1 cellular context compared by ENCODE assay signal in the genomic region with DNA sequence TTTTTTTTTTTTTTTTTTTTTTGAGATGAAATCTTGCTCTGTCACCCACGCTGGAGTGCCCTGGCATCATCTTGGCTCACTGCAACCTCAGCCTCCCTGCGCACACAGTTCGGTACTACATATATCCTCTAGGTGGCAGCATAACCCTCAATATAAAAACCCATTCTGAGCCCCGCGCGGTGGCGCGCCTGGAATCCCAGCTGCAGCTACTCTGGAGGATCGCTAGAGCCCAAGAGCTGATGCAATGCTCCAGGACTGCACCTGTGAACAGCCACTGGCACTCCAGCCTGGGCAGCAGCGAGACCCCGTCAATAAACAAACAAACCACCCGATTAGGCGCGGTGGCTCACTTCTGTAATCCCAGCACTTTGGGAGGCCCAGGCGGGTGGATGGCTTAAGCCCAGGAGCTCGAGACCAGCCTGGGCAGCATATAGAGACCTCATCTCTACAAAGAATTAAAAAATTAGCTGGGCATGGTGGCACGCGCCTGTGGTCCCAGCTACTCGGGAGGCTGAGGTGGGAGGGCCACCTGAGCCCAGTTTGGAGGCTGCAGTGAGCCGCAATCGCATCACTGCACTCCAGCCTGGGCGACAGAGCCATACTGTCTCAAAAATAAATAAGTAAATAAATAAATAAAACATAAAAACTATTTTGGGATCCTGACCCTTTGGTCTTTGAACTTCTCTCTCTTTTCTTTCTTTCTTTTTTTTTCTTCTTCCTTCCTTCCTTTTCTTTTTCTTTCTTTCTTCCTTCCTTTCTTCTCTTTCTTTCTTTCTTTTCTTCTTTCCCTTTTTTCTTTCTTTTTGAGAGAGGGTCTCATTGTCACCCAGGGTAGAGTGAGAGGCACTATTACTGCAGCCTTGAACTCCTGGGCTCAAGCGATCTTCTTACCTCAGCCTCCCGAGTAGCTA.
TF ChIP-seq lines count a peak whose summit lies in the region.

No MANE protein-coding gene starts in this region.

TF ChIP-seq in endothelial cell of umbilical vein, 7 proteins besides CTCF, POLR2A, EP300 and RAD21 (continued from another document):
- TF ChIP-seq, protein P1, sequence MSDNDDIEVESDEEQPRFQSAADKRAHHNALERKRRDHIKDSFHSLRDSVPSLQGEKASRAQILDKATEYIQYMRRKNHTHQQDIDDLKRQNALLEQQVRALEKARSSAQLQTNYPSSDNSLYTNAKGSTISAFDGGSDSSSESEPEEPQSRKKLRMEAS (IDR thresholded peaks at IDR 0.05; ENCODE audit: insufficient read depth, insufficient read length), result no peak
- TF ChIP-seq MYC (IDR thresholded peaks at IDR 0.05; ENCODE audit: low read depth, low read length) (no peak), GATA2 (IDR thresholded peaks at IDR 0.05; ENCODE audit: insufficient read depth, insufficient read length, low read depth, low read length) (no peak), POLR2AphosphoS5 (IDR thresholded peaks at IDR 0.05; ENCODE audit: insufficient read depth, low read depth, low read length) (no peak), EZH2 (IDR thresholded peaks at IDR 0.05; ENCODE audit: borderline replicate concordance, low read depth, low read length, severe bottlenecking) (no peak), JUN (IDR thresholded peaks at IDR 0.05; ENCODE audit: borderline replicate concordance, insufficient read depth, insufficient read length, low read depth) (no peak)
